8 cellular contexts compared by ENCODE assay signal in genomic region chr5:149358294-149358651, GRCh38. TPM values are rescaled to one million over a fixed set of nuclear protein-coding genes. Genes with fewer than 3 reads are reported as not detected.
A peak's percentile ranks its signal among the peaks of the same experiment; 100 is the strongest.
DNase-seq lines count a peak whose midpoint lies in the region; ATAC-seq, FAIRE-seq and TF ChIP-seq lines count a peak whose summit lies in the region.

No MANE protein-coding gene starts in this region.

- TF ChIP-seq CTCF in brain microvascular endothelial cell (IDR thresholded peaks at IDR 0.05; ENCODE audit: low read depth, low read length, missing control alignments) = no peak
- TF ChIP-seq CTCF in kidney (IDR thresholded peaks at IDR 0.05; ENCODE audit: borderline replicate concordance, extremely low read depth, insufficient read depth) = no peak

- in situ Hi-C loops in brain microvascular endothelial cell (cut with HindIII; ENCODE audit: low pct_ligation_motif_present, low sequenced_read_pairs) = no loop called here

- no peaks in the 10 kb centered on the region for H3K27me3 Mint-ChIP-seq in activated CD4-positive, alpha-beta T cell treated with anti-CD3 and anti-CD28 coated beads for 36 hours

- H3K27me3 ChIP-seq in brain microvascular endothelial cell (replicated peaks) = no peaks in the 10 kb centered on the region

- peak overlapping the region; percentile 89 for H3K27ac Mint-ChIP-seq in activated CD4-positive, alpha-beta T cell treated with anti-CD3 and anti-CD28 coated beads for 36 hours

- intact Hi-C loops in activated CD4-positive, alpha-beta T cell treated with anti-CD3 and anti-CD28 coated beads for 36 hours (cut with DNase I, micrococcal nuclease) = loop anchor here in 1 of 2 experiments (5.0 kb wide), 3 partner anchors 374 to 604 kb away; partner anchors contain the start of genes PPARGC1B and SLC26A2
- intact Hi-C loops in kidney (cut with DNase I) = no loop called here

- peak; percentile 12 for ATAC-seq in activated CD4-positive, alpha-beta T cell treated with anti-CD3 and anti-CD28 coated beads for 36 hours
- ATAC-seq in HG03135 (IDR thresholded peaks at IDR 0.05; ENCODE audit: unreplicated experiment) (peak; percentile 13), HG03097 (IDR thresholded peaks at IDR 0.05; ENCODE audit: low FRiP score, unreplicated experiment) (no peak)

- H3K9me3 Mint-ChIP-seq in activated CD4-positive, alpha-beta T cell treated with anti-CD3 and anti-CD28 coated beads for 36 hours (ENCODE audit: low read depth) = no peaks in the 10 kb centered on the region

- H3K27ac ChIP-seq in brain microvascular endothelial cell = no peak overlapping the region
- H3K27ac ChIP-seq in kidney (ENCODE audit: low read depth in 2 of 2, low read length in 2 of 2) = no peak overlapping the region

- H3K9ac ChIP-seq in kidney (ENCODE audit: low read length in 2 of 2) = peak overlapping the region; percentile 30 to 31

- CTCF ChIA-PET in activated CD4-positive, alpha-beta T cell treated with anti-CD3 and anti-CD28 coated beads for 36 hours (lab: Charles Lee) = interaction anchor here (0.9 to 7.8 kb wide), 6 partner anchors 8 to 41 kb away, joined by 3 to 84 read pairs (median 8); partner anchors contain the start of gene GRPEL2

- POLR2A ChIA-PET in activated CD4-positive, alpha-beta T cell treated with anti-CD3 and anti-CD28 coated beads for 36 hours (lab: Charles Lee) = interaction anchor here (0.5 to 1.7 kb wide), 7 partner anchors 9 to 397 kb away, joined by 3 to 22 read pairs (median 4); partner anchors contain the start of genes CSNK1A1 and GRPEL2

- no peak for FAIRE-seq in kidney (lab: Jason Lieb, UNC)

- H3K36me3 ChIP-seq in brain microvascular endothelial cell (replicated peaks) (peaks cover 7% of the 10 kb centered on the region), kidney (ENCODE audit: control insufficient read depth in 1 of 2, insufficient read depth in 2 of 2, low read length in 2 of 2) (peaks cover 2 to 6% of the 10 kb centered on the region in 2 donors)

- DNase-seq in activated CD4-positive, alpha-beta T cell treated with anti-CD3 and anti-CD28 coated beads for 36 hours = peak; percentile 44
- no peak for DNase-seq in activated CD4-positive, alpha-beta T cell treated with anti-CD3 and anti-CD28 coated beads for 1 hour
- DNase-seq in SK-N-DZ (ENCODE audit: low spot score) = peak; percentile 31
- DNase-seq in brain microvascular endothelial cell = no peak
- peak; percentile 80 for DNase-seq in kidney
- peak; percentile 18 to 19 for DNase-seq in stimulated activated CD4-positive, alpha-beta T cell treated with anti-CD3 and anti-CD28 coated beads, Interleukin-4, amount 100 ng/mL, for 4 hours

- peaks cover 0 to 7% of the 10 kb centered on the region in 2 donors for H3K4me1 ChIP-seq in kidney (ENCODE audit: control insufficient read depth in 1 of 2, insufficient read depth in 1 of 2, low read depth in 1 of 2, low read length in 2 of 2)

- H3K9me3 ChIP-seq in kidney (ENCODE audit: control insufficient read depth in 1 of 2, low read length in 2 of 2) = no peaks in the 10 kb centered on the region

- peaks cover 36% of the 10 kb centered on the region for H3K36me3 Mint-ChIP-seq in activated CD4-positive, alpha-beta T cell treated with anti-CD3 and anti-CD28 coated beads for 36 hours (ENCODE audit: low read depth)

- H3K4me3 ChIP-seq in brain microvascular endothelial cell (ENCODE audit: low read depth, low read length) = peak overlapping the region; percentile 77
- H3K4me3 ChIP-seq in kidney (ENCODE audit: low read length in 2 of 2) = peak overlapping the region; percentile 67 to 71

- peaks cover 64% of the 10 kb centered on the region for H3K4me1 Mint-ChIP-seq in activated CD4-positive, alpha-beta T cell treated with anti-CD3 and anti-CD28 coated beads for 36 hours

- H3K4me3 Mint-ChIP-seq in activated CD4-positive, alpha-beta T cell treated with anti-CD3 and anti-CD28 coated beads for 36 hours = peak overlapping the region; percentile 94

RNA-seq across cellular contexts. Expression of gene PCYOX1L, which starts 0.4 kb away (rescaled TPM):
- 10 to 100 TPM; 17.5 to 18.8 TPM for total RNA-seq in activated CD4-positive, alpha-beta T cell treated with anti-CD3 and anti-CD28 coated beads for 36 hours
- polyA plus RNA-seq in SK-N-DZ (2014; cell fraction: cytosol; rRNA removed) = 35.5 and 36.3 TPM in 2 replicates
- 32.9 and 42.1 TPM in 2 replicates for polyA plus RNA-seq in SK-N-DZ (2014; cell fraction: nucleus; rRNA removed)
- total RNA-seq in kidney = 7.2 TPM
- polyA plus RNA-seq in kidney (ENCODE audit: insufficient read depth, low read depth, low replicate concordance) = 9.0 TPM

RNA-seq across cellular contexts. Expression of gene GRPEL2, which starts 13.0 kb away (rescaled TPM):
- total RNA-seq in activated CD4-positive, alpha-beta T cell treated with anti-CD3 and anti-CD28 coated beads for 36 hours = 10 to 100 TPM; 27.1 to 37.2 TPM
- 23.4 and 28.1 TPM in 2 replicates for polyA plus RNA-seq in SK-N-DZ (2014; cell fraction: cytosol; rRNA removed)
- 15.7 and 18.4 TPM in 2 replicates for polyA plus RNA-seq in SK-N-DZ (2014; cell fraction: nucleus; rRNA removed)
- total RNA-seq in kidney = 16.9 TPM
- polyA plus RNA-seq in kidney (ENCODE audit: insufficient read depth, low read depth, low replicate concordance) = 7.6 TPM

RNA-seq across cellular contexts. Expression of gene IL17B, which starts 20.8 kb away (rescaled TPM):
- total RNA-seq in activated CD4-positive, alpha-beta T cell treated with anti-CD3 and anti-CD28 coated beads for 36 hours = not detected
- polyA plus RNA-seq in SK-N-DZ (2014; cell fraction: cytosol; rRNA removed) = 1.9 and 2.3 TPM in 2 replicates
- polyA plus RNA-seq in SK-N-DZ (2014; cell fraction: nucleus; rRNA removed) = 0.50 and 4.4 TPM in 2 replicates
- total RNA-seq in kidney = 1.4 TPM
- 4.7 TPM for polyA plus RNA-seq in kidney (ENCODE audit: insufficient read depth, low read depth, low replicate concordance)

Comparison
In these comparisons a context has a peak if more than half of its experiments do, and no peak if none do; other contexts are left out.
1. DNase-seq: peak in activated CD4-positive, alpha-beta T cell treated with anti-CD3 and anti-CD28 coated beads for 36 hours (single experiment), SK-N-DZ (single experiment), kidney (single experiment) and stimulated activated CD4-positive, alpha-beta T cell treated with anti-CD3 and anti-CD28 coated beads, Interleukin-4, amount 100 ng/mL, for 4 hours (2 of 2); none in activated CD4-positive, alpha-beta T cell treated with anti-CD3 and anti-CD28 coated beads for 1 hour (single experiment) and brain microvascular endothelial cell (single experiment).